ENCODE assay signal across 14 cellular contexts in genomic region chr5:151108566-151108965, GRCh38. TPM values are rescaled to one million over a fixed set of nuclear protein-coding genes. Genes with fewer than 3 reads are reported as not detected.
DNase-seq lines count a peak whose midpoint lies in the region; ATAC-seq and TF ChIP-seq lines count a peak whose summit lies in the region.
"Had no signal": no experiment of that assay in that cellular context is flagged by ENCODE, and none has a peak within 500 bp of the region (broad histone marks: within the 10 kb centered on the region; RNA-seq: fewer than 3 reads in every experiment).

No MANE protein-coding gene starts in this region.

- no peak overlapping the region for H2BK120ac ChIP-seq in mesenchymal stem cell (ENCODE audit: low read depth, low read length)

- H3K18ac ChIP-seq in mesenchymal stem cell (ENCODE audit: low read depth in 1 of 2, low read length in 2 of 2) = no peak overlapping the region

- no peak overlapping the region for H2AK5ac ChIP-seq in mesenchymal stem cell (ENCODE audit: low read length, severe bottlenecking)

- H3K27ac ChIP-seq in coronary artery (peak overlapping the region; percentile 35 to 76), mesenchymal stem cell (ENCODE audit: low read length, poor library complexity, severe bottlenecking) (no peak overlapping the region), tibial artery (peak overlapping the region; percentile 52 to 57), brain microvascular endothelial cell (no peak overlapping the region)

- no peak overlapping the region for H3K14ac ChIP-seq in mesenchymal stem cell (ENCODE audit: low read length in 2 of 2)

- no peak overlapping the region for H2BK12ac ChIP-seq in mesenchymal stem cell (ENCODE audit: low read length in 2 of 2)

- WGBS in mesenchymal stem cell = 96% methylated on average over 8 of the region's 8 CpGs

- peaks cover 78 to 98% of the 10 kb centered on the region in 2 experiments for H3K36me3 ChIP-seq in mesenchymal stem cell (ENCODE audit: control insufficient read depth in 1 of 2, insufficient read depth in 2 of 2, low read depth in 1 of 2, low read length in 2 of 2)
- H3K36me3 ChIP-seq in tibial artery = peaks cover 49 to 97% (median 89%) of the 10 kb centered on the region in 3 donors
- peaks cover 87% of the 10 kb centered on the region for H3K36me3 ChIP-seq in brain microvascular endothelial cell (replicated peaks)

- H2AFZ ChIP-seq in mesenchymal stem cell (ENCODE audit: low read depth, low read length) = no peak overlapping the region

- H3K9me3 ChIP-seq in mesenchymal stem cell (ENCODE audit: control insufficient read depth, low read length) (no peaks in the 10 kb centered on the region), tibial artery (no peaks in the 10 kb centered on the region)

- no peak overlapping the region for H2BK5ac ChIP-seq in mesenchymal stem cell (ENCODE audit: low read depth, low read length, poor library complexity, severe bottlenecking)

- no peak for TF ChIP-seq CTCF in coronary artery (IDR thresholded peaks at IDR 0.05)
- no peak for TF ChIP-seq CTCF in tibial artery (IDR thresholded peaks at IDR 0.05)
- TF ChIP-seq CTCF in brain microvascular endothelial cell (IDR thresholded peaks at IDR 0.05; ENCODE audit: low read depth, low read length, missing control alignments) = no peak

- H3K27me3 ChIP-seq in mesenchymal stem cell (ENCODE audit: control insufficient read depth in 1 of 2, insufficient read depth in 1 of 2, low read length in 2 of 2) (no peaks in the 10 kb centered on the region), tibial artery (no peaks in the 10 kb centered on the region), brain microvascular endothelial cell (replicated peaks) (no peaks in the 10 kb centered on the region)

- no peak for ATAC-seq in natural killer cell treated with Interleukin-12 subunit alpha and Interleukin-12 subunit beta and Interleukin-15 and Interleukin-18, amount 100 ng/mL, for 72 hours
- ATAC-seq: SK-N-SH treated with all-trans-retinoic acid at 6 μM for 48 hours had no signal

- CTCF ChIA-PET in activated CD4-positive, alpha-beta memory T cell treated with anti-CD3 and anti-CD28 coated beads for 36 hours (lab: Charles Lee) = interaction anchor here (1.4 to 12.3 kb wide), 3 partner anchors 18 to 56 kb away, joined by 4 to 382 read pairs (median 12); no protein-coding TSS in a partner anchor
- CTCF ChIA-PET in activated CD4-positive, alpha-beta memory T cell treated with anti-CD3 and anti-CD28 coated beads, Interleukin-2, amount 10 ng/mL, durations not matched to agents 7 days and 5 days (lab: Charles Lee) = interaction anchor here (1.6 kb wide), 1 partner anchor 57 kb away, joined by 3 read pairs; no protein-coding TSS in a partner anchor

- no peaks in the 10 kb centered on the region for H3K27me3 Mint-ChIP-seq in activated CD4-positive, alpha-beta memory T cell treated with anti-CD3 and anti-CD28 coated beads for 36 hours
- H3K27me3 Mint-ChIP-seq in activated CD4-positive, alpha-beta memory T cell treated with anti-CD3 and anti-CD28 coated beads, Interleukin-2, amount 10 ng/mL, durations not matched to agents 7 days and 5 days = no peaks in the 10 kb centered on the region
- H3K27me3 Mint-ChIP-seq in natural killer cell treated with Interleukin-12 subunit alpha and Interleukin-12 subunit beta and Interleukin-15 and Interleukin-18, amount 100 ng/mL, for 72 hours = no peaks in the 10 kb centered on the region
- H3K27me3 Mint-ChIP-seq: CD4-positive, CD25-positive, alpha-beta regulatory T cell had no signal

- no peak overlapping the region for H4K91ac ChIP-seq in mesenchymal stem cell (ENCODE audit: low read length)

- H3K4me1 ChIP-seq in mesenchymal stem cell (ENCODE audit: control insufficient read depth, insufficient read depth, low read depth, low read length) = peaks cover 11% of the 10 kb centered on the region
- peaks cover 0 to 16% (median 11%) of the 10 kb centered on the region in 4 donors for H3K4me1 ChIP-seq in tibial artery

- DNase-seq in activated CD4-positive, alpha-beta memory T cell treated with anti-CD3 and anti-CD28 coated beads for 36 hours = no peak
- no peak for DNase-seq in activated CD4-positive, alpha-beta memory T cell treated with anti-CD3 and anti-CD28 coated beads, Interleukin-2, amount 10 ng/mL, durations not matched to agents 7 days and 5 days
- DNase-seq in coronary artery (ENCODE audit: low spot score) = no peak
- no peak for DNase-seq in mesenchymal stem cell
- no peak for DNase-seq in tibial artery
- no peak for DNase-seq in brain microvascular endothelial cell
- no peak for DNase-seq in kidney glomerular epithelial cell (lab: John Stamatoyannopoulos, UW)
- no peak for DNase-seq in natural killer cell treated with Interleukin-12 subunit alpha and Interleukin-12 subunit beta and Interleukin-15 and Interleukin-18, amount 100 ng/mL, for 72 hours (ENCODE audit: low spot score)
- DNase-seq: 8988T; activated CD8-positive, alpha-beta memory T cell treated with anti-CD3 and anti-CD28 coated beads for 24 hours; CD4-positive, CD25-positive, alpha-beta regulatory T cell; NCI-H1417 had no signal

- no peak overlapping the region for H3K4me3 Mint-ChIP-seq in activated CD4-positive, alpha-beta memory T cell treated with anti-CD3 and anti-CD28 coated beads for 36 hours
- no peak overlapping the region for H3K4me3 Mint-ChIP-seq in activated CD4-positive, alpha-beta memory T cell treated with anti-CD3 and anti-CD28 coated beads, Interleukin-2, amount 10 ng/mL, durations not matched to agents 7 days and 5 days
- H3K4me3 Mint-ChIP-seq in natural killer cell treated with Interleukin-12 subunit alpha and Interleukin-12 subunit beta and Interleukin-15 and Interleukin-18, amount 100 ng/mL, for 72 hours = no peak overlapping the region
- H3K4me3 Mint-ChIP-seq: CD4-positive, CD25-positive, alpha-beta regulatory T cell; mesothelial cell of epicardium had no signal

- H2BK15ac ChIP-seq in mesenchymal stem cell (ENCODE audit: low read depth, poor library complexity, severe bottlenecking) = no peak overlapping the region

- H3K79me1 ChIP-seq in mesenchymal stem cell (replicated peaks; ENCODE audit: low read length, poor library complexity, severe bottlenecking) = peaks cover 46% of the 10 kb centered on the region

- no peak overlapping the region for H3K23ac ChIP-seq in mesenchymal stem cell (ENCODE audit: low read length in 2 of 2)

- H3K4ac ChIP-seq in mesenchymal stem cell (ENCODE audit: low read depth in 1 of 2, low read length in 2 of 2) = no peak overlapping the region

- no peak overlapping the region for H3K4me3 ChIP-seq in coronary artery
- no peak overlapping the region for H3K4me3 ChIP-seq in mesenchymal stem cell (ENCODE audit: insufficient read depth in 1 of 2, low read depth in 1 of 2, low read length in 2 of 2)
- H3K4me3 ChIP-seq in tibial artery = no peak overlapping the region
- no peak overlapping the region for H3K4me3 ChIP-seq in brain microvascular endothelial cell (ENCODE audit: low read depth, low read length)

- intact Hi-C loops in activated CD4-positive, alpha-beta memory T cell treated with anti-CD3 and anti-CD28 coated beads for 36 hours (cut with micrococcal nuclease) = no loop called here
- intact Hi-C loops in tibial artery (cut with DNase I; ENCODE audit: low total_unique reads) = no loop called here

- no peak overlapping the region for H3K4me2 ChIP-seq in mesenchymal stem cell (ENCODE audit: low read length, poor library complexity, severe bottlenecking)

- POLR2A ChIA-PET in activated CD4-positive, alpha-beta memory T cell treated with anti-CD3 and anti-CD28 coated beads for 36 hours (lab: Charles Lee) = interaction anchor here (1.3 kb wide), 1 partner anchor 10 kb away, joined by 4 read pairs; no protein-coding TSS in a partner anchor
- POLR2A ChIA-PET in activated CD4-positive, alpha-beta memory T cell treated with anti-CD3 and anti-CD28 coated beads, Interleukin-2, amount 10 ng/mL, durations not matched to agents 7 days and 5 days (lab: Charles Lee) = interaction anchor here (1.4 kb wide), 1 partner anchor 28 kb away, joined by 3 read pairs; the partner anchor contains the start of gene TNIP1

- H3K4me1 Mint-ChIP-seq in activated CD4-positive, alpha-beta memory T cell treated with anti-CD3 and anti-CD28 coated beads for 36 hours (ENCODE audit: low read depth) = no peaks in the 10 kb centered on the region
- no peaks in the 10 kb centered on the region for H3K4me1 Mint-ChIP-seq in activated CD4-positive, alpha-beta memory T cell treated with anti-CD3 and anti-CD28 coated beads, Interleukin-2, amount 10 ng/mL, durations not matched to agents 7 days and 5 days
- peaks cover 14 to 21% of the 10 kb centered on the region in 2 donors for H3K4me1 Mint-ChIP-seq in natural killer cell treated with Interleukin-12 subunit alpha and Interleukin-12 subunit beta and Interleukin-15 and Interleukin-18, amount 100 ng/mL, for 72 hours (ENCODE audit: low read depth in 2 of 2)
- H3K4me1 Mint-ChIP-seq: mesothelial cell of epicardium had no signal

- in situ Hi-C loops in brain microvascular endothelial cell (cut with HindIII; ENCODE audit: low pct_ligation_motif_present, low sequenced_read_pairs) = no loop called here

- no peak overlapping the region for H3K9ac ChIP-seq in mesenchymal stem cell (ENCODE audit: low read length)

- peak overlapping the region; percentile 0 for H4K8ac ChIP-seq in mesenchymal stem cell (ENCODE audit: low read length)

- H3K27ac Mint-ChIP-seq in activated CD4-positive, alpha-beta memory T cell treated with anti-CD3 and anti-CD28 coated beads for 36 hours = peak overlapping the region; percentile 33
- H3K27ac Mint-ChIP-seq in activated CD4-positive, alpha-beta memory T cell treated with anti-CD3 and anti-CD28 coated beads, Interleukin-2, amount 10 ng/mL, durations not matched to agents 7 days and 5 days = no peak overlapping the region
- peak overlapping the region in 1 of 2 donors; percentile 44 for H3K27ac Mint-ChIP-seq in natural killer cell treated with Interleukin-12 subunit alpha and Interleukin-12 subunit beta and Interleukin-15 and Interleukin-18, amount 100 ng/mL, for 72 hours
- H3K27ac Mint-ChIP-seq: mesothelial cell of epicardium had no signal

- H3K36me3 Mint-ChIP-seq in activated CD4-positive, alpha-beta memory T cell treated with anti-CD3 and anti-CD28 coated beads for 36 hours = peaks cover 60% of the 10 kb centered on the region
- peaks cover 77% of the 10 kb centered on the region for H3K36me3 Mint-ChIP-seq in activated CD4-positive, alpha-beta memory T cell treated with anti-CD3 and anti-CD28 coated beads, Interleukin-2, amount 10 ng/mL, durations not matched to agents 7 days and 5 days (ENCODE audit: low read depth)
- peaks cover 23% of the 10 kb centered on the region for H3K36me3 Mint-ChIP-seq in natural killer cell treated with Interleukin-12 subunit alpha and Interleukin-12 subunit beta and Interleukin-15 and Interleukin-18, amount 100 ng/mL, for 72 hours

- no peaks in the 10 kb centered on the region for H3K9me3 Mint-ChIP-seq in activated CD4-positive, alpha-beta memory T cell treated with anti-CD3 and anti-CD28 coated beads for 36 hours
- no peaks in the 10 kb centered on the region for H3K9me3 Mint-ChIP-seq in activated CD4-positive, alpha-beta memory T cell treated with anti-CD3 and anti-CD28 coated beads, Interleukin-2, amount 10 ng/mL, durations not matched to agents 7 days and 5 days
- H3K9me3 Mint-ChIP-seq in natural killer cell treated with Interleukin-12 subunit alpha and Interleukin-12 subunit beta and Interleukin-15 and Interleukin-18, amount 100 ng/mL, for 72 hours = no peaks in the 10 kb centered on the region
- H3K9me3 Mint-ChIP-seq: CD4-positive, CD25-positive, alpha-beta regulatory T cell; mesothelial cell of epicardium had no signal

RNA-seq across cellular contexts. Expression of gene TNIP1, which starts 27.7 kb away (rescaled TPM):
- 100 to 1,000 TPM; 388 to 401 TPM for total RNA-seq in activated CD4-positive, alpha-beta memory T cell treated with anti-CD3 and anti-CD28 coated beads for 36 hours
- total RNA-seq in activated CD4-positive, alpha-beta memory T cell treated with anti-CD3 and anti-CD28 coated beads, Interleukin-2, amount 10 ng/mL, durations not matched to agents 7 days and 5 days = 100 to 1,000 TPM; 188 to 201 TPM
- polyA plus RNA-seq in mesenchymal stem cell (2013, experiment 1 of 2) = 50.6 TPM
- 50.3 TPM for polyA plus RNA-seq in mesenchymal stem cell (2013, experiment 2 of 2)
- total RNA-seq in natural killer cell treated with Interleukin-12 subunit alpha and Interleukin-12 subunit beta and Interleukin-15 and Interleukin-18, amount 100 ng/mL, for 72 hours = 100 to 1,000 TPM; 154 to 260 TPM

RNA-seq across cellular contexts. Expression of gene ANXA6, which starts 49.0 kb away (rescaled TPM):
- total RNA-seq in activated CD4-positive, alpha-beta memory T cell treated with anti-CD3 and anti-CD28 coated beads for 36 hours = 100 to 1,000 TPM; 430 to 443 TPM
- total RNA-seq in activated CD4-positive, alpha-beta memory T cell treated with anti-CD3 and anti-CD28 coated beads, Interleukin-2, amount 10 ng/mL, durations not matched to agents 7 days and 5 days = 100 to 1,000 TPM; 603 to 606 TPM
- 338 TPM for polyA plus RNA-seq in mesenchymal stem cell (2013, experiment 1 of 2)
- 340 TPM for polyA plus RNA-seq in mesenchymal stem cell (2013, experiment 2 of 2)
- total RNA-seq in natural killer cell treated with Interleukin-12 subunit alpha and Interleukin-12 subunit beta and Interleukin-15 and Interleukin-18, amount 100 ng/mL, for 72 hours = 100 to 1,000 TPM; 271 to 398 TPM

Comparison
In these comparisons a context has a peak if more than half of its experiments do, and no peak if none do; other contexts are left out.
1. H3K27ac ChIP-seq: peak in coronary artery (2 of 2) and tibial artery (2 of 2); none in mesenchymal stem cell (single experiment) and brain microvascular endothelial cell (single experiment).